In genomic region chr1:182781849-182782586, GRCh38 we compare ENCODE assay signal across 8 cellular contexts. TPM values are rescaled to one million over a fixed set of nuclear protein-coding genes. Genes with fewer than 3 reads are reported as not detected.
DNase-seq lines count a peak whose midpoint lies in the region; ATAC-seq and TF ChIP-seq lines count a peak whose summit lies in the region.

No MANE protein-coding gene starts in this region.

- TF ChIP-seq POLR2A in esophagus squamous epithelium (IDR thresholded peaks at IDR 0.05): no peak

- TF ChIP-seq RAD21 in neural cell (conservative IDR thresholded peaks at IDR 0.05): peak; percentile 36

- H2AFZ ChIP-seq in neural cell (ENCODE audit: low read depth, low read length): no peak overlapping the region

- H3K4me3 ChIP-seq in BE2C (ENCODE audit: low read depth, low read length): no peak overlapping the region
- H3K4me3 ChIP-seq in esophagus squamous epithelium: no peak overlapping the region
- H3K4me3 ChIP-seq in neural cell (ENCODE audit: low read length): no peak overlapping the region

- no peaks in the 10 kb centered on the region for H3K9me3 ChIP-seq in BE2C
- no peaks in the 10 kb centered on the region for H3K9me3 ChIP-seq in esophagus squamous epithelium
- no peaks in the 10 kb centered on the region for H3K9me3 ChIP-seq in neural cell (ENCODE audit: low read length)

- H3K36me3 ChIP-seq in BE2C: no peaks in the 10 kb centered on the region
- no peaks in the 10 kb centered on the region for H3K36me3 ChIP-seq in esophagus squamous epithelium
- H3K36me3 ChIP-seq in neural cell (ENCODE audit: insufficient read depth, low read length): no peaks in the 10 kb centered on the region

- TF ChIP-seq EP300 in neural cell (conservative IDR thresholded peaks at IDR 0.05; ENCODE audit: poor library complexity, severe bottlenecking): no peak

- intact Hi-C loops in esophagus squamous epithelium (cut with DNase I): loop anchor here (10.0 kb wide), 1 partner anchor 697 kb away; no protein-coding TSS in a partner anchor

- H3K9ac ChIP-seq in neural cell (ENCODE audit: low read length): no peak overlapping the region

- 53% methylated on average over 6 of the region's 6 CpGs for whole genome bisulfite sequencing in esophagus squamous epithelium, 2 donors

- H3K9me2 ChIP-seq in neural cell (ENCODE audit: insufficient read depth, low read length): no peaks in the 10 kb centered on the region

- H3K79me2 ChIP-seq in neural cell (replicated peaks; ENCODE audit: insufficient read depth, low read length): no peaks in the 10 kb centered on the region

- DNase-seq in BE2C: peak; percentile 92
- peak; percentile 60 for DNase-seq in KG1 (lab: John Stamatoyannopoulos, UW)
- DNase-seq in OCI-M2 (lab: John Stamatoyannopoulos, UW; ENCODE audit: unreplicated experiment): peak; percentile 59
- peak; percentile 60 for DNase-seq in activated T-cell treated with anti-CD3 and anti-CD28 coated beads for 24 hours (ENCODE audit: low read depth)
- no peak for DNase-seq in esophagus squamous epithelium (lab: John Stamatoyannopoulos, UW)
- peak in 46 of 49 donors; percentile 5 to 79 (median 58) for DNase-seq in substantia nigra (lab: John Stamatoyannopoulos, UW)

- H3K27me3 ChIP-seq in BE2C: no peaks in the 10 kb centered on the region
- no peaks in the 10 kb centered on the region for H3K27me3 ChIP-seq in esophagus squamous epithelium
- no peaks in the 10 kb centered on the region for H3K27me3 ChIP-seq in neural cell (ENCODE audit: insufficient read depth, low read depth, low read length)

- TF ChIP-seq CTCF in BE2C (IDR thresholded peaks at IDR 0.05; ENCODE audit: low read depth, low read length): peak; percentile 97
- peak; percentile 27 to 69 (median 63) for TF ChIP-seq CTCF in esophagus squamous epithelium (IDR thresholded peaks at IDR 0.05)
- peak; percentile 30 for TF ChIP-seq CTCF in neural cell (IDR thresholded peaks at IDR 0.05; ENCODE audit: poor library complexity, severe bottlenecking)

- peak; percentile 71 for ATAC-seq in GM19395 (IDR thresholded peaks at IDR 0.05; ENCODE audit: unreplicated experiment)

- H4K20me1 ChIP-seq in neural cell (ENCODE audit: insufficient read depth): no peaks in the 10 kb centered on the region

- H3K27ac ChIP-seq in esophagus squamous epithelium (no peak overlapping the region), neural cell (ENCODE audit: low read length) (no peak overlapping the region), substantia nigra (ENCODE audit: low read depth, low read length, poor library complexity, severe bottlenecking) (no peak overlapping the region)

- H3K4me2 ChIP-seq in neural cell (ENCODE audit: low read length): no peak overlapping the region

- H3K4me1 ChIP-seq in BE2C: peaks cover 22% of the 10 kb centered on the region
- peaks cover 0 to 9% (median 0%) of the 10 kb centered on the region in 3 donors for H3K4me1 ChIP-seq in esophagus squamous epithelium

- H3F3A ChIP-seq in neural cell (ENCODE audit: insufficient read depth, low read length, poor library complexity, severe bottlenecking): no peaks in the 10 kb centered on the region

TF ChIP-seq in neural cell, 6 proteins besides CTCF, POLR2A, EP300 and RAD21:
- TF ChIP-seq POLR2AphosphoS5 (IDR thresholded peaks at IDR 0.05) (no peak), TAF1 (IDR thresholded peaks at IDR 0.05; ENCODE audit: low read depth) (no peak), SMC3 (conservative IDR thresholded peaks at IDR 0.05; ENCODE audit: poor library complexity) (peak; percentile 47), EZH2 (IDR thresholded peaks at IDR 0.05; ENCODE audit: borderline replicate concordance, insufficient read depth, low read length, poor library complexity, severe bottlenecking) (no peak)

RNA-seq across cellular contexts. Expression of gene NPL, which starts 7.6 kb away (rescaled TPM):
- 3.2 TPM for polyA plus RNA-seq in BE2C (2012; ENCODE audit: insufficient read depth, insufficient read length, low read depth)
- total RNA-seq in esophagus squamous epithelium: 10 to 100 TPM in 3 of 4 donors, 1 to 10 TPM in 1; 7.8 to 16.2 (median 12.6) TPM
- polyA plus RNA-seq in neural cell: 1.2 and 1.6 TPM in 2 replicates
- polyA minus RNA-seq in neural cell: 0.24 and 0.69 TPM in 2 replicates

RNA-seq across cellular contexts. Expression of gene DHX9, which starts 57.1 kb away (rescaled TPM):
- 143 TPM for polyA plus RNA-seq in BE2C (2012; ENCODE audit: insufficient read depth, insufficient read length, low read depth)
- total RNA-seq in esophagus squamous epithelium: 100 to 1,000 TPM in 1 of 4 donors, 10 to 100 TPM in 3; 50.5 to 110 (median 81.2) TPM
- polyA plus RNA-seq in neural cell: 193 and 236 TPM in 2 replicates
- polyA minus RNA-seq in neural cell: 315 and 332 TPM in 2 replicates

Comparison
In these comparisons a context has a peak if more than half of its experiments do, and no peak if none do; other contexts are left out.
1. CTCF ChIP-seq: peak in every context shown above with its lines; median percentile 97 in BE2C; 63 in esophagus squamous epithelium; 30 in neural cell.